ENCODE assay signal across 8 cellular contexts in the genomic region with DNA sequence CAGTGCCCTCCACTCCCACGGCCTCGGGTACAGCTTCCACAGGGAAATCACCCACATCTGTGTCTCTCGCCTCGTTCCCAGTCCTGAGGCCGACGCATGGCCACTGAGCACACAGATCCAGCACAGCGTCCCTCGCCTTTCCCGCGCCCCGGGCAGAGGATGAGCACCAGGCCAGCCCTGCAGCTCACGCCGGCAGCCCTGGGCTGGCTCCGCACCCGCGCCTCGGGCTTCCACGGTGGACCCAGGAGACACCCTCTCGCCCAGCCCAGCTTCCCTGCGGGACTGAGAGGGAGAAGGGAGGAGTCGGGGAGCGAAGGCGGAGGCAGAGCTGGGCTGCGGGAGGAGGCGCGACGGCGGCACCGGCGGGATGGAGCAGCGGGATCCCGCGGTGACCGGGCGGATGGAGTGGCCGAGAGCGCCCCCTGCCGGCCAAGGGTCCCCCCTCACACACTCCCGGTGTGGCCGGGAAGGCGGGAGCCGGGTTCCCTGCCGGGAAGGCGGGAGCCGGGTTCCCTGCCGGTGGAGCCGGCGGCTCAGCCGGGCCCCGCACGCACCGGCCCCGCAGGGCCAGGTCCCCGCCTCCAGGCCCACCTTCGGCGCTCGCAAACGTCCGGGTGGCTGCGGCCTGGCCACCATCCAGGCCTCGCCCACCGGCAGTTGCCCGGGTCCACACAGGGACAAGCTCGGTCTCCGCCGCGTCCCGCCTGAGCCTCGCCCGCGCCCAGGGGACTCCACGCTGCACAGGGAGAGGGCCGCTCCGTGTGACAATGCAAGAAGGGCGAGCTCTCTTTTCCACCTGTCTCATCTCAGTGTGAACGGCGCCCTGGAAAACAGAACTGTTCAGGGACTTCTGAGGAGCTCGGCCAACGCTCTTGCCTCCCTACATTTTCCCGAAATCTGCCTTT.
DNase-seq lines count a peak whose midpoint lies in the region; ATAC-seq and TF ChIP-seq lines count a peak whose summit lies in the region.

No MANE protein-coding gene starts in this region.

- peaks cover 4% of the 10 kb centered on the region for H3K4me1 Mint-ChIP-seq in activated naive CD8-positive, alpha-beta T cell treated with anti-CD3 and anti-CD28 coated beads, Interleukin-2, amount 50 U/mL, for 24 hours

- WGBS in heart left ventricle, 4 donors, result 0 to 1% (median 0%) methylated on average over 35 to 80 of the region's 80 CpGs
- no CpG with 5 or more reads among the region's 80 CpGs for WGBS in trophoblast cell (ENCODE audit: extremely low coverage, insufficient coverage, insufficient read length)
- 1 to 2% methylated on average over 20 to 29 of the region's 80 CpGs for WGBS in upper lobe of left lung, 2 donors

- DNase-seq in EL (peak; percentile 83), GOT3 (lab: John Stamatoyannopoulos, UW) (peak; percentile 86), LHCN-M2 (ENCODE audit: low read depth) (peak; percentile 78), SKM-1 treated with dmso at 0.1 percent for 144 hours (lab: John Stamatoyannopoulos, UW; ENCODE audit: unreplicated experiment) (peak; percentile 41), heart left ventricle (peak; percentile 77 to 93 (median 86)), trophoblast cell (peak; percentile 83 to 84), upper lobe of left lung (peak; percentile 83 to 98)
- DNase-seq in activated naive CD8-positive, alpha-beta T cell treated with anti-CD3 and anti-CD28 coated beads, Interleukin-2, amount 50 U/mL, for 24 hours, result peak; percentile 82

- H4K12ac ChIP-seq in trophoblast cell (ENCODE audit: low read depth, low read length), result no peak overlapping the region

- H3K4me1 ChIP-seq in heart left ventricle (peaks cover 0 to 19% (median 10%) of the 10 kb centered on the region in 12 donors), trophoblast cell (ENCODE audit: control insufficient read depth in 1 of 2, insufficient read depth in 2 of 2, low read length in 2 of 2) (peaks cover 8 to 11% of the 10 kb centered on the region in 2 experiments), upper lobe of left lung (peaks cover 14 to 17% (median 17%) of the 10 kb centered on the region in 4 donors)

- H3K36me3 ChIP-seq in heart left ventricle (no peaks in the 10 kb centered on the region), trophoblast cell (ENCODE audit: control insufficient read depth in 1 of 2, insufficient read depth in 2 of 2, low read length in 2 of 2) (no peaks in the 10 kb centered on the region), upper lobe of left lung (no peaks in the 10 kb centered on the region)

- peak overlapping the region; percentile 68 for H3K9ac ChIP-seq in trophoblast cell (ENCODE audit: low read length)

- H3K27ac ChIP-seq in heart left ventricle (peak overlapping the region in 5 of 12 donors; percentile 3 to 58 (median 45)), trophoblast cell (ENCODE audit: low read depth, low read length) (no peak overlapping the region), upper lobe of left lung (peak overlapping the region in 2 of 4 donors; percentile 7 to 74)

- H4K91ac ChIP-seq in trophoblast cell (ENCODE audit: low read depth, low read length), result peak overlapping the region; percentile 17

- peaks cover 2% of the 10 kb centered on the region for H3K79me2 ChIP-seq in trophoblast cell (ENCODE audit: control insufficient read depth, insufficient read depth, low read length, poor library complexity)

- H3K4me3 Mint-ChIP-seq in activated naive CD8-positive, alpha-beta T cell treated with anti-CD3 and anti-CD28 coated beads, Interleukin-2, amount 50 U/mL, for 24 hours, result peak overlapping the region; percentile 77

- TF ChIP-seq EP300 in upper lobe of left lung (IDR thresholded peaks at IDR 0.05), result no peak

- H3K9me3 Mint-ChIP-seq in activated naive CD8-positive, alpha-beta T cell treated with anti-CD3 and anti-CD28 coated beads, Interleukin-2, amount 50 U/mL, for 24 hours, result no peaks in the 10 kb centered on the region

- peak; percentile 79 to 98 (median 93) for TF ChIP-seq CTCF in heart left ventricle (IDR thresholded peaks at IDR 0.05)
- peak; percentile 77 to 99 (median 97) for TF ChIP-seq CTCF in upper lobe of left lung (IDR thresholded peaks at IDR 0.05)

- H2BK5ac ChIP-seq in trophoblast cell (ENCODE audit: low read depth, low read length, poor library complexity), result no peak overlapping the region

- peak; percentile 73 for ATAC-seq in activated naive CD8-positive, alpha-beta T cell treated with anti-CD3 and anti-CD28 coated beads, Interleukin-2, amount 50 U/mL, for 24 hours
- ATAC-seq in heart left ventricle, result peak; percentile 91 to 98 (median 94)
- ATAC-seq in upper lobe of left lung (ENCODE audit: low FRiP score in 2 of 2), result peak; percentile 93 to 97

- no peak overlapping the region for H3K18ac ChIP-seq in trophoblast cell (ENCODE audit: low read length)

- peaks cover 54% of the 10 kb centered on the region for H3K27me3 Mint-ChIP-seq in activated naive CD8-positive, alpha-beta T cell treated with anti-CD3 and anti-CD28 coated beads, Interleukin-2, amount 50 U/mL, for 24 hours

- H3K27me3 ChIP-seq in heart left ventricle, result peaks cover 0 to 37% (median 14%) of the 10 kb centered on the region in 9 donors
- H3K27me3 ChIP-seq in trophoblast cell (ENCODE audit: insufficient read depth, low read length), result no peaks in the 10 kb centered on the region
- H3K27me3 ChIP-seq in upper lobe of left lung, result peaks cover 0 to 5% (median 0%) of the 10 kb centered on the region in 4 donors

- peaks cover 4% of the 10 kb centered on the region for H3K79me1 ChIP-seq in trophoblast cell (ENCODE audit: low read length)

- peak overlapping the region; percentile 95 for H2AFZ ChIP-seq in trophoblast cell (ENCODE audit: insufficient read depth, low read length, poor library complexity)

- peak overlapping the region; percentile 56 for H4K8ac ChIP-seq in trophoblast cell (ENCODE audit: low read depth, low read length)

- H3K9me3 ChIP-seq in heart left ventricle, result no peaks in the 10 kb centered on the region
- no peaks in the 10 kb centered on the region for H3K9me3 ChIP-seq in trophoblast cell (ENCODE audit: insufficient read depth, low read depth, low read length)
- H3K9me3 ChIP-seq in upper lobe of left lung, result no peaks in the 10 kb centered on the region

- peak overlapping the region; percentile 38 to 72 (median 60) for H3K4me3 ChIP-seq in heart left ventricle
- H3K4me3 ChIP-seq in trophoblast cell (ENCODE audit: low read depth, low read length), result peak overlapping the region; percentile 64
- H3K4me3 ChIP-seq in upper lobe of left lung, result peak overlapping the region; percentile 39 to 66 (median 56)

- no peak overlapping the region for H2AK5ac ChIP-seq in trophoblast cell (ENCODE audit: low read length)

- peak overlapping the region; percentile 92 for H3K4me2 ChIP-seq in trophoblast cell (ENCODE audit: low read length)

- no peaks in the 10 kb centered on the region for H3K36me3 Mint-ChIP-seq in activated naive CD8-positive, alpha-beta T cell treated with anti-CD3 and anti-CD28 coated beads, Interleukin-2, amount 50 U/mL, for 24 hours (ENCODE audit: low read depth)

- no peak overlapping the region for H2BK120ac ChIP-seq in trophoblast cell (ENCODE audit: insufficient read depth, low read length, poor library complexity)

- no peak overlapping the region for H3K4ac ChIP-seq in trophoblast cell (ENCODE audit: low read depth, low read length)

- H3K23ac ChIP-seq in trophoblast cell (ENCODE audit: low read length), result no peak overlapping the region

- TF ChIP-seq POLR2A in heart left ventricle (IDR thresholded peaks at IDR 0.05) (no peak), upper lobe of left lung (IDR thresholded peaks at IDR 0.05) (no peak)

- H3K27ac Mint-ChIP-seq in activated naive CD8-positive, alpha-beta T cell treated with anti-CD3 and anti-CD28 coated beads, Interleukin-2, amount 50 U/mL, for 24 hours, result no peak overlapping the region

- intact Hi-C loops in heart left ventricle (cut with DNase I), result loop anchor here (1.0 to 10.0 kb wide), 16 partner anchors 63 to 483 kb away; partner anchors contain the start of gene EGFR (in 3 of the 10)

- H3K14ac ChIP-seq in trophoblast cell (ENCODE audit: low read length), result peak overlapping the region; percentile 68

- no peak overlapping the region for H2BK12ac ChIP-seq in trophoblast cell (ENCODE audit: low read length)
